ENCODE assay signal across 8 cellular contexts in genomic region chr1:205255941-205256780, GRCh38. TPM values are rescaled to one million over a fixed set of nuclear protein-coding genes. Genes with fewer than 3 reads are reported as not detected.
A peak's percentile ranks its signal among the peaks of the same experiment; 100 is the strongest.
DNase-seq lines count a peak whose midpoint lies in the region; ATAC-seq and TF ChIP-seq lines count a peak whose summit lies in the region.

No MANE protein-coding gene starts in this region.

- peak; percentile 65 for ATAC-seq in HG02798 (IDR thresholded peaks at IDR 0.05; ENCODE audit: poor library complexity, unreplicated experiment)
- ATAC-seq in activated CD4-positive, CD25-positive, alpha-beta regulatory T cell treated with anti-CD3 and anti-CD28 coated beads, Interleukin-2, amount 50 U/mL, for 24 hours, result peak; percentile 88 to 94
- ATAC-seq in central memory CD8-positive, alpha-beta T cell (replicated peaks; ENCODE audit: extremely low read depth, poor library complexity, severe bottlenecking), result peak; percentile 80
- no peak for ATAC-seq in GM18870 (IDR thresholded peaks at IDR 0.05; ENCODE audit: unreplicated experiment)

- BruUV-seq in Calu3 (replicated peaks; lab: Mats Ljungman, UMichigan), result no TSS peak

- peak; percentile 99 for TF ChIP-seq CTCF in Calu3 (IDR thresholded peaks at IDR 0.05; ENCODE audit: unreplicated experiment)

- H3K36me3 Mint-ChIP-seq in Calu3 (ENCODE audit: insufficient read depth, unreplicated experiment), result no peaks in the 10 kb centered on the region
- H3K36me3 Mint-ChIP-seq in central memory CD8-positive, alpha-beta T cell (ENCODE audit: insufficient read depth), result no peaks in the 10 kb centered on the region

- no peak overlapping the region for H3K27ac Mint-ChIP-seq in Calu3 (ENCODE audit: unreplicated experiment)
- H3K27ac Mint-ChIP-seq in central memory CD8-positive, alpha-beta T cell (ENCODE audit: low read depth), result no peak overlapping the region

- CTCF ChIA-PET in Calu3 (lab: Charles Lee), result interaction anchor here (0.5 to 3.0 kb wide), 18 partner anchors 10 to 314 kb away, joined by 3 to 39 read pairs (median 7); partner anchors contain the start of genes RBBP5 and TMCC2

- intact Hi-C loops in Calu3 (cut with micrococcal nuclease; ENCODE audit: unreplicated experiment), result loop anchor here (1.0 to 5.0 kb wide), 6 partner anchors 27 to 281 kb away; partner anchors contain the start of gene RBBP5

- peaks cover 76% of the 10 kb centered on the region for H3K27me3 Mint-ChIP-seq in Calu3 (ENCODE audit: unreplicated experiment)
- no peaks in the 10 kb centered on the region for H3K27me3 Mint-ChIP-seq in central memory CD8-positive, alpha-beta T cell

- no peak overlapping the region for H3K4me3 Mint-ChIP-seq in Calu3 (ENCODE audit: low read depth, unreplicated experiment)
- no peak overlapping the region for H3K4me3 Mint-ChIP-seq in central memory CD8-positive, alpha-beta T cell

- DNase-seq in Calu3 (peak; percentile 95), NCI-H345 treated with DMSO at 0.1 percent for 48 hours (lab: John Stamatoyannopoulos, UW; ENCODE audit: unreplicated experiment) (peak; percentile 47), kidney tubule cell (ENCODE audit: low spot score) (peak; percentile 84)
- DNase-seq in central memory CD8-positive, alpha-beta T cell (ENCODE audit: low spot score in 2 of 2), result peak; percentile 68 to 81
- peak; percentile 85 for DNase-seq in stimulated activated CD4-positive, alpha-beta T cell treated with anti-CD3 and anti-CD28 coated beads, Interleukin-1b, Interleukin-23, amount 100 ng/mL, for 48 hours

- no peaks in the 10 kb centered on the region for H3K9me3 Mint-ChIP-seq in Calu3 (ENCODE audit: low read depth, unreplicated experiment)
- H3K9me3 Mint-ChIP-seq in central memory CD8-positive, alpha-beta T cell, result no peaks in the 10 kb centered on the region

- H3K4me1 Mint-ChIP-seq in Calu3 (ENCODE audit: low read depth, unreplicated experiment), result no peaks in the 10 kb centered on the region
- peaks cover 6% of the 10 kb centered on the region for H3K4me1 Mint-ChIP-seq in central memory CD8-positive, alpha-beta T cell

RNA-seq across cellular contexts. Expression of gene TMCC2, which starts 28.4 kb away (rescaled TPM):
- total RNA-seq in Calu3 (2022), result 0.33 and 0.37 TPM in 2 replicates

RNA-seq across cellular contexts. Expression of gene DSTYK, which starts 44.7 kb away (rescaled TPM):
- 8.3 and 8.6 TPM in 2 replicates for total RNA-seq in Calu3 (2022)
